ENCODE assay signal across 15 cellular contexts in genomic region chr10:21092683-21093524, GRCh38.
A peak's percentile ranks its signal among the peaks of the same experiment; 100 is the strongest.
DNase-seq lines count a peak whose midpoint lies in the region; ATAC-seq and TF ChIP-seq lines count a peak whose summit lies in the region.
"Had no signal": no experiment of that assay in that cellular context is flagged by ENCODE, and none has a peak within 500 bp of the region (broad histone marks: within the 10 kb centered on the region; RNA-seq: fewer than 3 reads in every experiment).

No MANE protein-coding gene starts in this region.

- H3K27me3 Mint-ChIP-seq in Calu3 (ENCODE audit: unreplicated experiment) = no peaks in the 10 kb centered on the region
- H3K27me3 Mint-ChIP-seq in mesothelial cell of epicardium (ENCODE audit: low read depth) = peaks cover 10% of the 10 kb centered on the region
- peaks cover 11% of the 10 kb centered on the region for H3K27me3 Mint-ChIP-seq in activated T-cell treated with anti-CD3 and anti-CD28 coated beads, Interleukin-2, amount 50 U/mL, for 72 hours (ENCODE audit: low read depth)

- CTCF ChIA-PET in Calu3 (lab: Charles Lee) = no interaction called here

- peak overlapping the region; percentile 22 for H3K27ac Mint-ChIP-seq in Calu3 (ENCODE audit: unreplicated experiment)
- H3K27ac Mint-ChIP-seq in mesothelial cell of epicardium = peak overlapping the region; percentile 73
- no peak overlapping the region for H3K27ac Mint-ChIP-seq in activated T-cell treated with anti-CD3 and anti-CD28 coated beads, Interleukin-2, amount 50 U/mL, for 72 hours
- H3K27ac Mint-ChIP-seq: CD8-positive, alpha-beta memory T cell had no signal

- ATAC-seq in HG02840 (IDR thresholded peaks at IDR 0.05; ENCODE audit: low FRiP score, unreplicated experiment) = no peak
- ATAC-seq in activated T-cell treated with anti-CD3 and anti-CD28 coated beads, Interleukin-2, amount 50 U/mL, for 72 hours (replicated peaks in 1 of 2) = no peak

- no peaks in the 10 kb centered on the region for H3K9me3 Mint-ChIP-seq in Calu3 (ENCODE audit: low read depth, unreplicated experiment)
- H3K9me3 Mint-ChIP-seq in mesothelial cell of epicardium = no peaks in the 10 kb centered on the region
- peaks cover 0 to 3% of the 10 kb centered on the region in 2 donors for H3K9me3 Mint-ChIP-seq in activated T-cell treated with anti-CD3 and anti-CD28 coated beads, Interleukin-2, amount 50 U/mL, for 72 hours

- H3K4me3 Mint-ChIP-seq in Calu3 (ENCODE audit: low read depth, unreplicated experiment) (no peak overlapping the region), mesothelial cell of epicardium (no peak overlapping the region)
- H3K4me3 Mint-ChIP-seq in activated T-cell treated with anti-CD3 and anti-CD28 coated beads, Interleukin-2, amount 50 U/mL, for 72 hours = no peak overlapping the region
- H3K4me3 Mint-ChIP-seq: CD8-positive, alpha-beta memory T cell had no signal

- H3K4me1 Mint-ChIP-seq in Calu3 (ENCODE audit: low read depth, unreplicated experiment) (peaks cover 14% of the 10 kb centered on the region), mesothelial cell of epicardium (peaks cover 9% of the 10 kb centered on the region)
- H3K4me1 Mint-ChIP-seq in activated T-cell treated with anti-CD3 and anti-CD28 coated beads, Interleukin-2, amount 50 U/mL, for 72 hours (ENCODE audit: low read depth) = peaks cover under 1% of the 10 kb centered on the region
- H3K4me1 Mint-ChIP-seq: CD8-positive, alpha-beta memory T cell had no signal

- intact Hi-C loops in Calu3 (cut with micrococcal nuclease; ENCODE audit: unreplicated experiment) = no loop called here

- H3K36me3 Mint-ChIP-seq in Calu3 (ENCODE audit: insufficient read depth, unreplicated experiment) (peaks cover 11% of the 10 kb centered on the region), mesothelial cell of epicardium (no peaks in the 10 kb centered on the region)
- no peaks in the 10 kb centered on the region for H3K36me3 Mint-ChIP-seq in activated T-cell treated with anti-CD3 and anti-CD28 coated beads, Interleukin-2, amount 50 U/mL, for 72 hours (ENCODE audit: insufficient read depth in 2 of 2)
- H3K36me3 Mint-ChIP-seq: CD8-positive, alpha-beta memory T cell had no signal

- DNase-seq in Calu3 (no peak), RPMI7951 (ENCODE audit: low read depth) (peak; percentile 12), fibroblast of gingiva (ENCODE audit: low read depth) (peak; percentile 16), mesothelial cell of epicardium (ENCODE audit: low spot score in 2 of 2, unreplicated experiment in 2 of 2) (no peak), NCI-H1105 treated with DMSO at 0.1 percent for 48 hours (lab: John Stamatoyannopoulos, UW) (no peak)
- DNase-seq in stimulated activated CD4-positive, alpha-beta T cell treated with anti-CD3 and anti-CD28 coated beads, Interleukin-2, amount 100 ng/mL, for 24 hours = no peak
- DNase-seq in activated T-cell treated with anti-CD3 and anti-CD28 coated beads, Interleukin-2, amount 50 U/mL, for 72 hours = no peak
- DNase-seq: CD8-positive, alpha-beta memory T cell; DMS 273 treated with DMSO at 0.1 percent for 48 hours; H7; NCI-H1092; NCI-H1694; NCI-H446; SHP77 treated with DMSO at 0.1 percent for 48 hours had no signal

- TF ChIP-seq CTCF in Calu3 (IDR thresholded peaks at IDR 0.05; ENCODE audit: unreplicated experiment) (no peak), mesothelial cell of epicardium (IDR thresholded peaks at IDR 0.05; ENCODE audit: unreplicated experiment) (no peak)

- BruUV-seq in Calu3 (replicated peaks; lab: Mats Ljungman, UMichigan) = no TSS peak

Comparison
In these comparisons a context has a peak if more than half of its experiments do, and no peak if none do; other contexts are left out.
1. DNase-seq: peak in RPMI7951 (single experiment) and fibroblast of gingiva (single experiment); none in Calu3 (single experiment), mesothelial cell of epicardium (0 of 2), NCI-H1105 treated with DMSO at 0.1 percent for 48 hours (single experiment), stimulated activated CD4-positive, alpha-beta T cell treated with anti-CD3 and anti-CD28 coated beads, Interleukin-2, amount 100 ng/mL, for 24 hours (0 of 2) and activated T-cell treated with anti-CD3 and anti-CD28 coated beads, Interleukin-2, amount 50 U/mL, for 72 hours (0 of 2).